In the genomic region with DNA sequence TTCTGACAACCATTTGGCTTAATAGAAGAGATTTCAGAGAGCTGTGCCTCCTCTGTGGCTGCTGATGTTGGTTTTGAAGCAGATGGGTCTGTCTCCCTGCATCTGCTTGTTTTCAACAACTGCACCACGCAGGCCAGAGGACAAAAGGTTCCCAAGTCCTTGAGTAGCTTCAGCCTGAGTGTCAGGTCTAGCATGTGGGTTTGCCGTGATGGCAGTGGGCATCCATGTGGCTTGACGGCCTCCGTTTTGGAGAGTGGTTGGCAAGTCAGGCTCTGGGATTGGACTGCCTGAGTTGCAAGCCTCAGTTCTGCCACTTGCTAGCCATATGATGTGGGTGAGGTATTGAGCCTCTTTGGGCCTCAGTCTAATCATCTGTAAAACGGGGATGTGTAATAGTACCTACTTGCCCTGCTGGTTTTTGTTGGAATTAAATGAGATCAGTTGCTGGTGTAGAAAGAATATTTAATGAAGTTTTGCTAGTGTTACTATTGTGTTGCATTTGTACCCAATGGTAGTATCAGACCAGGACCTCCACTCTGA, we compare ENCODE assay signal across 17 cellular contexts.
DNase-seq lines count a peak whose midpoint lies in the region; ATAC-seq and TF ChIP-seq lines count a peak whose summit lies in the region.
"Had no signal": no experiment of that assay in that cellular context is flagged by ENCODE, and none has a peak within 500 bp of the region (broad histone marks: within the 10 kb centered on the region; RNA-seq: fewer than 3 reads in every experiment).

No MANE protein-coding gene starts in this region.

- no peak for TF ChIP-seq CTCF in C4-2B (conservative IDR thresholded peaks at IDR 0.05)
- no peak for TF ChIP-seq CTCF in OCI-LY1 (IDR thresholded peaks at IDR 0.05; ENCODE audit: low read length)
- no peak for TF ChIP-seq CTCF in esophagus muscularis mucosa (IDR thresholded peaks at IDR 0.05)

- H4K91ac ChIP-seq in trophoblast cell (ENCODE audit: low read depth, low read length) = no peak overlapping the region

- no peak overlapping the region for H3K4ac ChIP-seq in trophoblast cell (ENCODE audit: low read depth, low read length)

- no peak overlapping the region for H2BK5ac ChIP-seq in trophoblast cell (ENCODE audit: low read depth, low read length, poor library complexity)

- peak overlapping the region; percentile 14 for H3K14ac ChIP-seq in trophoblast cell (ENCODE audit: low read length)

- H3K36me3 ChIP-seq in OCI-LY1 (ENCODE audit: insufficient read depth, low read length) (no peaks in the 10 kb centered on the region), trophoblast cell (ENCODE audit: control insufficient read depth in 1 of 2, insufficient read depth in 2 of 2, low read length in 2 of 2) (no peaks in the 10 kb centered on the region), esophagus muscularis mucosa (no peaks in the 10 kb centered on the region)
- H3K36me3 ChIP-seq: HAP-1 had no signal

- peaks cover 10% of the 10 kb centered on the region for H3K79me1 ChIP-seq in trophoblast cell (ENCODE audit: low read length)

- H3K27me3 ChIP-seq in OCI-LY1 (ENCODE audit: insufficient read depth, low read length) = no peaks in the 10 kb centered on the region
- H3K27me3 ChIP-seq in right cardiac atrium (ENCODE audit: control insufficient read depth, insufficient read depth) = no peaks in the 10 kb centered on the region
- H3K27me3 ChIP-seq in trophoblast cell (ENCODE audit: insufficient read depth, low read length) = no peaks in the 10 kb centered on the region
- H3K27me3 ChIP-seq in esophagus muscularis mucosa = peaks cover 0 to 14% (median 4%) of the 10 kb centered on the region in 4 donors

- H4K8ac ChIP-seq in trophoblast cell (ENCODE audit: low read depth, low read length) = no peak overlapping the region

- no peak overlapping the region for H2BK12ac ChIP-seq in trophoblast cell (ENCODE audit: low read length)

- no peaks in the 10 kb centered on the region for H3F3A ChIP-seq in OCI-LY1 (ENCODE audit: insufficient read depth, low read length)

- H2AFZ ChIP-seq in OCI-LY1 (ENCODE audit: low read length) = no peak overlapping the region
- no peak overlapping the region for H2AFZ ChIP-seq in trophoblast cell (ENCODE audit: insufficient read depth, low read length, poor library complexity)

- WGBS in right cardiac atrium = 82% methylated on average over 5 of the region's 5 CpGs
- WGBS in trophoblast cell (ENCODE audit: extremely low coverage, insufficient coverage, insufficient read length) = no CpG with 5 or more reads among the region's 5 CpGs
- 88% methylated on average over 5 of the region's 5 CpGs for WGBS in esophagus muscularis mucosa

- H3K79me2 ChIP-seq in OCI-LY1 (ENCODE audit: insufficient read depth, low read length) (no peaks in the 10 kb centered on the region), trophoblast cell (ENCODE audit: control insufficient read depth, insufficient read depth, low read length, poor library complexity) (no peaks in the 10 kb centered on the region)

- intact Hi-C loops in right cardiac atrium (cut with DNase I) = loop anchor here in 2 of 4 donors (5.0 to 10.0 kb wide), 4 partner anchors 116 to 204 kb away; a partner anchor contains a TSS
- intact Hi-C loops in esophagus muscularis mucosa (cut with DNase I) = no loop called here

- no peak overlapping the region for H2BK120ac ChIP-seq in trophoblast cell (ENCODE audit: insufficient read depth, low read length, poor library complexity)

- no peak overlapping the region for H3K9ac ChIP-seq in OCI-LY1 (ENCODE audit: low read length)
- no peak overlapping the region for H3K9ac ChIP-seq in trophoblast cell (ENCODE audit: low read length)

- no peak overlapping the region for H3K23ac ChIP-seq in trophoblast cell (ENCODE audit: low read length)

- no peak overlapping the region for H3K18ac ChIP-seq in trophoblast cell (ENCODE audit: low read length)

- no peaks in the 10 kb centered on the region for H4K20me1 ChIP-seq in OCI-LY1 (ENCODE audit: insufficient read depth, low read length)

- no peaks in the 10 kb centered on the region for H3K9me2 ChIP-seq in OCI-LY1 (ENCODE audit: low read depth, low read length)

- peak overlapping the region; percentile 72 for H3K27ac ChIP-seq in C4-2B
- peak overlapping the region; percentile 6 for H3K27ac ChIP-seq in OCI-LY1 (ENCODE audit: low read depth, low read length, poor library complexity, severe bottlenecking)
- peak overlapping the region; percentile 79 for H3K27ac ChIP-seq in right cardiac atrium (ENCODE audit: low read length)
- H3K27ac ChIP-seq in trophoblast cell (ENCODE audit: low read depth, low read length) = no peak overlapping the region
- no peak overlapping the region for H3K27ac ChIP-seq in esophagus muscularis mucosa (replicated peaks in 1 of 4)
- H3K27ac ChIP-seq: HL-60, SK-N-MC had no signal

- no peak overlapping the region for H2AK5ac ChIP-seq in trophoblast cell (ENCODE audit: low read length)

- no peak for TF ChIP-seq POLR2A in esophagus muscularis mucosa (IDR thresholded peaks at IDR 0.05; ENCODE audit: low read depth)

- no peak for ATAC-seq in right cardiac atrium

- H3K4me3 ChIP-seq in OCI-LY1 (ENCODE audit: low read depth, low read length, poor library complexity, severe bottlenecking) (no peak overlapping the region), right cardiac atrium (ENCODE audit: low read length) (no peak overlapping the region), trophoblast cell (ENCODE audit: low read depth, low read length) (no peak overlapping the region), esophagus muscularis mucosa (no peak overlapping the region)
- H3K4me3 ChIP-seq: HAP-1, SK-N-MC had no signal

- H3K9me3 ChIP-seq in OCI-LY1 (ENCODE audit: low read length) (no peaks in the 10 kb centered on the region), right cardiac atrium (ENCODE audit: control insufficient read depth, low read length) (no peaks in the 10 kb centered on the region), trophoblast cell (ENCODE audit: insufficient read depth, low read depth, low read length) (no peaks in the 10 kb centered on the region), esophagus muscularis mucosa (no peaks in the 10 kb centered on the region)
- H3K9me3 ChIP-seq: HAP-1 had no signal

- DNase-seq in right cardiac atrium = no peak
- DNase-seq in trophoblast cell = no peak
- no peak for DNase-seq in DMS53 (lab: John Stamatoyannopoulos, UW)
- no peak for DNase-seq in activated effector memory CD4-positive, alpha-beta T cell treated with Interleukin-2 at 50 U/mL for 16 hours
- DNase-seq in esophagus muscularis mucosa (ENCODE audit: extremely low spot score) = no peak
- DNase-seq in glomerular visceral epithelial cell (ENCODE audit: extremely low spot score) = no peak
- DNase-seq: Calu3; CD4-positive, alpha-beta memory T cell; DND-41; NCI-H1436; NCI-H510A treated with DMSO at 0.1 percent for 48 hours; NCI-H82 had no signal

- H3K4me1 ChIP-seq in OCI-LY1 (ENCODE audit: insufficient read depth, low read length, severe bottlenecking) (peaks cover 98% of the 10 kb centered on the region), right cardiac atrium (ENCODE audit: control insufficient read depth, insufficient read depth, low read length) (peaks cover 12% of the 10 kb centered on the region), trophoblast cell (ENCODE audit: control insufficient read depth in 1 of 2, insufficient read depth in 2 of 2, low read length in 2 of 2) (peaks cover 7 to 13% of the 10 kb centered on the region in 2 experiments), esophagus muscularis mucosa (peaks cover 17 to 35% (median 24%) of the 10 kb centered on the region in 4 donors)

- H4K12ac ChIP-seq in trophoblast cell (ENCODE audit: low read depth, low read length) = no peak overlapping the region

- TF ChIP-seq EP300 in esophagus muscularis mucosa (IDR thresholded peaks at IDR 0.05) = no peak

- no peak overlapping the region for H3K4me2 ChIP-seq in OCI-LY1 (ENCODE audit: low read length)
- no peak overlapping the region for H3K4me2 ChIP-seq in trophoblast cell (ENCODE audit: low read length)

Comparison
In these comparisons a context has a peak if more than half of its experiments do, and no peak if none do; other contexts are left out.
1. H3K27ac ChIP-seq: peak in C4-2B (single experiment), OCI-LY1 (single experiment) and right cardiac atrium (single experiment); none in trophoblast cell (single experiment) and esophagus muscularis mucosa (0 of 4).